Comparison of ENCODE assay signal across 11 cellular contexts in genomic region chr5:141184117-141184855, GRCh38. TPM values are rescaled to one million over a fixed set of nuclear protein-coding genes. Genes with fewer than 3 reads are reported as not detected.
A peak's percentile ranks its signal among the peaks of the same experiment; 100 is the strongest.
DNase-seq lines count a peak whose midpoint lies in the region; FAIRE-seq and TF ChIP-seq lines count a peak whose summit lies in the region.
"Not testable (repeated sequence)": the region's sequence is repeated elsewhere in the genome, so short reads cannot be mapped to it uniquely, and the experiment has no call there.
"Had no signal": no experiment of that assay in that cellular context is flagged by ENCODE, and none has a peak within 500 bp of the region (broad histone marks: within the 10 kb centered on the region; RNA-seq: fewer than 3 reads in every experiment).

No MANE protein-coding gene starts in this region.

- peak overlapping the region; percentile 23 for H3K4me3 ChIP-seq in adipocyte (ENCODE audit: low read length)
- H3K4me3 ChIP-seq in endodermal cell (ENCODE audit: low read length); kidney (ENCODE audit: low read length in 2 of 2): not testable (repeated sequence)

- H3K9me3 Mint-ChIP-seq in endodermal cell = peaks cover 31% of the 10 kb centered on the region
- H3K9me3 Mint-ChIP-seq in nephron progenitor cell = peaks cover 78% of the 10 kb centered on the region
- H3K9me3 Mint-ChIP-seq in progenitor cell of endocrine pancreas (ENCODE audit: low read depth) = peaks cover 51% of the 10 kb centered on the region

- FAIRE-seq in kidney (lab: Jason Lieb, UNC) = not testable (repeated sequence)

- not testable (repeated sequence) for H3K27me3 Mint-ChIP-seq in endodermal cell (ENCODE audit: insufficient read depth); nephron progenitor cell (ENCODE audit: low read depth, poor library complexity); progenitor cell of endocrine pancreas

- TF ChIP-seq CTCF in endodermal cell (conservative IDR thresholded peaks at IDR 0.05); kidney (IDR thresholded peaks at IDR 0.05; ENCODE audit: borderline replicate concordance, extremely low read depth, insufficient read depth); nephron progenitor cell (IDR thresholded peaks at IDR 0.05); progenitor cell of endocrine pancreas (IDR thresholded peaks at IDR 0.05; ENCODE audit: unreplicated experiment): not testable (repeated sequence)

- intact Hi-C loops in kidney (cut with DNase I) = not testable (repeated sequence)

- not testable (repeated sequence) for H3K9ac ChIP-seq in adipocyte (ENCODE audit: low read length); endodermal cell (ENCODE audit: extremely low read depth, low read length, poor library complexity, severe bottlenecking); kidney (ENCODE audit: low read length in 2 of 2)

- H3K27me3 ChIP-seq in adipocyte (replicated peaks; ENCODE audit: control insufficient read depth, insufficient read depth, low read length); endodermal cell (ENCODE audit: control insufficient read depth, insufficient read depth, low read length, poor library complexity, severe bottlenecking): not testable (repeated sequence)

- H3K9me3 ChIP-seq in adipocyte (ENCODE audit: control insufficient read depth, low read length) (peaks cover 26% of the 10 kb centered on the region), kidney (ENCODE audit: control insufficient read depth in 1 of 2, low read length in 2 of 2) (peaks cover 15 to 16% of the 10 kb centered on the region in 2 donors)
- H3K9me3 ChIP-seq in endodermal cell (ENCODE audit: control insufficient read depth, low read length) = not testable (repeated sequence)

- not testable (repeated sequence) for DNase-seq in adipocyte (ENCODE audit: low read depth); endodermal cell; nephron progenitor cell; progenitor cell of endocrine pancreas (ENCODE audit: low spot score, unreplicated experiment)
- DNase-seq in kidney = peak; percentile 32

- not testable (repeated sequence) for H3K4me1 Mint-ChIP-seq in endodermal cell; nephron progenitor cell; progenitor cell of endocrine pancreas (ENCODE audit: low read depth)

- H3K27ac ChIP-seq in endodermal cell (ENCODE audit: low read depth, low read length); kidney (ENCODE audit: low read depth in 2 of 2, low read length in 2 of 2): not testable (repeated sequence)

- not testable (repeated sequence) for H3K36me3 ChIP-seq in adipocyte (ENCODE audit: control insufficient read depth, insufficient read depth, low read length, severe bottlenecking); endodermal cell (ENCODE audit: control insufficient read depth, insufficient read depth, low read length); kidney (ENCODE audit: control insufficient read depth in 1 of 2, insufficient read depth in 2 of 2, low read length in 2 of 2)

- H3K36me3 Mint-ChIP-seq in endodermal cell (ENCODE audit: low read depth) (peaks cover 34% of the 10 kb centered on the region), nephron progenitor cell (ENCODE audit: low read depth) (peaks cover 60% of the 10 kb centered on the region), progenitor cell of endocrine pancreas (ENCODE audit: insufficient read depth) (peaks cover 48% of the 10 kb centered on the region)

- not testable (repeated sequence) for H3K4me1 ChIP-seq in adipocyte (ENCODE audit: control insufficient read depth, insufficient read depth, low read length); endodermal cell (ENCODE audit: control insufficient read depth, insufficient read depth, low read length); kidney (ENCODE audit: control insufficient read depth in 1 of 2, insufficient read depth in 1 of 2, low read depth in 1 of 2, low read length in 2 of 2)

- H3K4me3 Mint-ChIP-seq in endodermal cell (peak overlapping the region; percentile 28), nephron progenitor cell (peak overlapping the region; percentile 38), progenitor cell of endocrine pancreas (ENCODE audit: low read depth) (peak overlapping the region; percentile 14)

- H3K27ac Mint-ChIP-seq in endodermal cell, nephron progenitor cell: not testable (repeated sequence)
- peak overlapping the region; percentile 83 for H3K27ac Mint-ChIP-seq in progenitor cell of endocrine pancreas

- WGBS in endodermal cell (ENCODE audit: insufficient coverage in 1 of 2, insufficient read length in 1 of 2), 2 experiments = 81 to 90% methylated on average over 5 to 32 of the region's 69 CpGs

RNA-seq across cellular contexts. Expression of gene PCDHB16, which starts 2.1 kb away (rescaled TPM):
- 10 to 100 TPM in 1 of 2 donors, 1 to 10 TPM in 1; 9.7 to 14.8 TPM for total RNA-seq in endodermal cell
- polyA plus RNA-seq in endodermal cell (2013, experiment 1 of 2) = 1.2 TPM
- polyA plus RNA-seq in endodermal cell (2013, experiment 2 of 2) = 2.6 TPM
- 5.1 TPM for total RNA-seq in kidney
- 0.67 TPM for polyA plus RNA-seq in kidney (ENCODE audit: insufficient read depth, low read depth, low replicate concordance)
- 11.9 and 14.3 TPM in 2 replicates for total RNA-seq in progenitor cell of endocrine pancreas
- total RNA-seq: CD4-positive, alpha-beta memory T cell; CD4-positive, CD25-positive, alpha-beta regulatory T cell; CD8-positive, alpha-beta memory T cell; GM12878 had no signal
- polyA plus RNA-seq: CD14-positive monocyte; CD4-positive, alpha-beta memory T cell; CD4-positive, CD25-positive, alpha-beta regulatory T cell; CD8-positive, alpha-beta memory T cell had no signal

RNA-seq across cellular contexts. Expression of gene PCDHB9, which starts 2.7 kb away (rescaled TPM):
- total RNA-seq in endodermal cell (1 to 10 TPM; 3.2 to 5.1 TPM), kidney (2.4 TPM), progenitor cell of endocrine pancreas (7.5 and 8.0 TPM in 2 replicates)
- polyA plus RNA-seq in endodermal cell (2013, experiment 1 of 2) = 3.5 TPM
- polyA plus RNA-seq in endodermal cell (2013, experiment 2 of 2) = 4.1 TPM
- 0.47 TPM for polyA plus RNA-seq in kidney (ENCODE audit: insufficient read depth, low read depth, low replicate concordance)
- total RNA-seq: CD8-positive, alpha-beta memory T cell had no signal
- polyA plus RNA-seq: CD14-positive monocyte; CD4-positive, CD25-positive, alpha-beta regulatory T cell; CD8-positive, alpha-beta memory T cell had no signal

RNA-seq across cellular contexts. Expression of gene PCDHB8, which starts 6.7 kb away (rescaled TPM):
- total RNA-seq in endodermal cell (1 to 10 TPM in 1 of 2 donors, under 1 TPM in 1; 0.71 to 3.6 TPM), kidney (3.7 TPM), progenitor cell of endocrine pancreas (2.0 and 2.8 TPM in 2 replicates)
- polyA plus RNA-seq in endodermal cell (2013, experiment 1 of 2) = 0.46 TPM
- 0.58 TPM for polyA plus RNA-seq in endodermal cell (2013, experiment 2 of 2)
- 0.56 TPM for polyA plus RNA-seq in kidney (ENCODE audit: insufficient read depth, low read depth, low replicate concordance)
- total RNA-seq: CD4-positive, alpha-beta memory T cell; CD4-positive, CD25-positive, alpha-beta regulatory T cell; CD8-positive, alpha-beta memory T cell; GM12878 had no signal
- polyA plus RNA-seq: CD14-positive monocyte; CD4-positive, alpha-beta memory T cell; CD4-positive, CD25-positive, alpha-beta regulatory T cell; CD8-positive, alpha-beta memory T cell; GM12878 had no signal

RNA-seq across cellular contexts. Expression of gene PCDHB10, which starts 7.9 kb away (rescaled TPM):
- total RNA-seq in endodermal cell (1 to 10 TPM; 2.9 to 3.5 TPM), kidney (2.3 TPM), progenitor cell of endocrine pancreas (5.5 and 7.2 TPM in 2 replicates)
- 7.3 TPM for polyA plus RNA-seq in endodermal cell (2013, experiment 1 of 2)
- 7.1 TPM for polyA plus RNA-seq in endodermal cell (2013, experiment 2 of 2)
- polyA plus RNA-seq in kidney (ENCODE audit: insufficient read depth, low read depth, low replicate concordance) = 0.73 TPM
- total RNA-seq: CD4-positive, CD25-positive, alpha-beta regulatory T cell; CD8-positive, alpha-beta memory T cell; GM12878 had no signal
- polyA plus RNA-seq: CD14-positive monocyte; CD4-positive, alpha-beta memory T cell; CD4-positive, CD25-positive, alpha-beta regulatory T cell; CD8-positive, alpha-beta memory T cell had no signal

RNA-seq across cellular contexts. Expression of gene PCDHB7, which starts 11.8 kb away (rescaled TPM):
- under 1 TPM; 0.42 to 0.75 TPM for total RNA-seq in endodermal cell
- 0.46 TPM for polyA plus RNA-seq in endodermal cell (2013, experiment 1 of 2)
- 0.37 TPM for polyA plus RNA-seq in endodermal cell (2013, experiment 2 of 2)
- 2.3 TPM for total RNA-seq in kidney
- polyA plus RNA-seq in kidney (ENCODE audit: insufficient read depth, low read depth, low replicate concordance) = 0.97 TPM
- 0.93 and 1.1 TPM in 2 replicates for total RNA-seq in progenitor cell of endocrine pancreas
- total RNA-seq: CD4-positive, alpha-beta memory T cell; CD4-positive, CD25-positive, alpha-beta regulatory T cell; CD8-positive, alpha-beta memory T cell; G401; GM12878 had no signal
- polyA plus RNA-seq: CD14-positive monocyte; CD4-positive, alpha-beta memory T cell; CD4-positive, CD25-positive, alpha-beta regulatory T cell; CD8-positive, alpha-beta memory T cell; GM12878 had no signal
